Comparison of ENCODE assay signal across 8 cellular contexts in genomic region chr1:113929750-113930498, GRCh38. TPM values are rescaled to one million over a fixed set of nuclear protein-coding genes. Genes with fewer than 3 reads are reported as not detected.
DNase-seq lines count a peak whose midpoint lies in the region; ATAC-seq and TF ChIP-seq lines count a peak whose summit lies in the region.

No MANE protein-coding gene starts in this region.

- peaks cover 32% of the 10 kb centered on the region for H3K4me1 ChIP-seq in PC-3 (ENCODE audit: insufficient read depth, low read length)
- peaks cover 59% of the 10 kb centered on the region in 2 experiments for H3K4me1 ChIP-seq in neutrophil (ENCODE audit: control insufficient read depth in 1 of 2, insufficient read depth in 1 of 2, low read depth in 1 of 2, low read length in 1 of 2)
- H3K4me1 ChIP-seq in tibial artery = peaks cover 0 to 57% (median 27%) of the 10 kb centered on the region in 4 donors

- H3K4me2 ChIP-seq in PC-3 (ENCODE audit: low read length) = peak overlapping the region; percentile 96

- CTCF ChIA-PET in PC-3 (lab: Charles Lee) = interaction anchor here (0.5 kb wide), 1 partner anchor 118 kb away, joined by 3 read pairs; the partner anchor contains the start of gene RSBN1

- H3K27me3 ChIP-seq in PC-3 (ENCODE audit: low read length) (no peaks in the 10 kb centered on the region), neutrophil (no peaks in the 10 kb centered on the region), tibial artery (no peaks in the 10 kb centered on the region)

- POLR2A ChIA-PET in PC-3 (lab: Charles Lee; ENCODE audit: unreplicated experiment) = interaction anchor here (0.5 to 1.3 kb wide), 4 partner anchors 26 to 580 kb away, joined by 3 to 10 read pairs (median 4); partner anchors contain the start of gene AP4B1

- TF ChIP-seq CTCF in PC-3 (conservative IDR thresholded peaks at IDR 0.05; ENCODE audit: low read depth, low read length) (peak; percentile 31; the same call in 1 of the 2 replicates), foreskin fibroblast (IDR thresholded peaks at IDR 0.05; ENCODE audit: low read depth, low read length) (no peak), neutrophil (IDR thresholded peaks at IDR 0.05) (peak; percentile 17), tibial artery (IDR thresholded peaks at IDR 0.05) (no peak)

- DNase-seq in NK-92 treated with Interleukin-12 subunit alpha and Interleukin-12 subunit beta, amount 100 ng/mL, for 24 hours (lab: John Stamatoyannopoulos, UW) = peak; percentile 68
- DNase-seq in NK-92 (lab: John Stamatoyannopoulos, UW; ENCODE audit: unreplicated experiment) (no peak), PC-3 (peak; percentile 22), foreskin fibroblast (peak in 1 of 2 donors; percentile 60), tibial artery (peak; percentile 41 to 74)
- peak; percentile 57 for DNase-seq in activated T-helper 9 cell treated with anti-CD3 and anti-CD28 coated beads, Interleukin-2, amount 50 U/mL, for 16 hours (ENCODE audit: low read depth)

- no peaks in the 10 kb centered on the region for H3F3A ChIP-seq in PC-3 (ENCODE audit: low read length, unreplicated experiment)

- H3K27ac ChIP-seq in PC-3 (ENCODE audit: low read length) = peak overlapping the region; percentile 41
- H3K27ac ChIP-seq in neutrophil = peak overlapping the region; percentile 95
- H3K27ac ChIP-seq in tibial artery = peak overlapping the region; percentile 98

- no peaks in the 10 kb centered on the region for H3K9me2 ChIP-seq in PC-3 (replicated peaks; ENCODE audit: low read length)

- H3K36me3 ChIP-seq in PC-3 (ENCODE audit: low read depth, low read length) (no peaks in the 10 kb centered on the region), neutrophil (no peaks in the 10 kb centered on the region), tibial artery (no peaks in the 10 kb centered on the region)

- H3K79me2 ChIP-seq in PC-3 (ENCODE audit: low read length) = peaks cover 63% of the 10 kb centered on the region

- peaks cover 20% of the 10 kb centered on the region; the same call in 1 of the 2 replicates for H4K20me1 ChIP-seq in PC-3 (ENCODE audit: low read length)

- intact Hi-C loops in PC-3 (cut with micrococcal nuclease) = loop anchor here (1.0 kb wide), 1 partner anchor 25 kb away; the partner anchor contains the start of gene DCLRE1B
- intact Hi-C loops in tibial artery (cut with DNase I; ENCODE audit: low total_unique reads) = loop anchor here (1.0 to 10.0 kb wide), 2 partner anchors 25 to 95 kb away; partner anchors contain the start of gene DCLRE1B

- peak overlapping the region; percentile 99 for H2AFZ ChIP-seq in PC-3 (ENCODE audit: low read length)

- TSS peak; percentile 46 for BruUV-seq in PC-3 (replicated peaks; lab: Mats Ljungman, UMichigan)

- H3K4me3 ChIP-seq in PC-3 (ENCODE audit: low read length) = peak overlapping the region; percentile 86
- H3K4me3 ChIP-seq in foreskin fibroblast (ENCODE audit: low read depth in 1 of 2, low read length in 2 of 2) = peak overlapping the region; percentile 94 to 99
- peak overlapping the region; percentile 87 to 97 for H3K4me3 ChIP-seq in neutrophil (ENCODE audit: low read depth in 1 of 2, low read length in 1 of 2)
- H3K4me3 ChIP-seq in tibial artery = peak overlapping the region; percentile 79 to 97

- no peaks in the 10 kb centered on the region for H3K9me3 ChIP-seq in PC-3 (ENCODE audit: low read length)
- H3K9me3 ChIP-seq in neutrophil = no peaks in the 10 kb centered on the region
- no peaks in the 10 kb centered on the region for H3K9me3 ChIP-seq in tibial artery

- H3K9ac ChIP-seq in PC-3 (ENCODE audit: low read length) = peak overlapping the region; percentile 82

- ATAC-seq in HG02884 (IDR thresholded peaks at IDR 0.05; ENCODE audit: unreplicated experiment) (peak; percentile 23), PC-3 (peak; percentile 49)

RNA-seq across cellular contexts. Expression of gene HIPK1, which starts 0.8 kb away (rescaled TPM):
- 18.7 and 19.9 TPM in 2 replicates for total RNA-seq in PC-3 (2014; rRNA removed)

RNA-seq across cellular contexts. Expression of gene DCLRE1B, which starts 24.8 kb away (rescaled TPM):
- 12.6 and 13.2 TPM in 2 replicates for total RNA-seq in PC-3 (2014; rRNA removed)

RNA-seq across cellular contexts. Expression of gene AP4B1, which starts 25.3 kb away (rescaled TPM):
- total RNA-seq in PC-3 (2014; rRNA removed) = 15.5 and 15.8 TPM in 2 replicates

RNA-seq across cellular contexts. Expression of gene BCL2L15, which starts 42.5 kb away (rescaled TPM):
- total RNA-seq in PC-3 (2014; rRNA removed) = 0.29 TPM in 1 of 2 replicates, not detected in the other

RNA-seq across cellular contexts. Expression of gene OLFML3, which starts 49.4 kb away (rescaled TPM):
- total RNA-seq in PC-3 (2014; rRNA removed) = 7.0 TPM in 2 replicates

Comparison
In these comparisons a context has a peak if more than half of its experiments do, and no peak if none do; other contexts are left out.
1. H3K27ac ChIP-seq: peak in every context shown above with its lines; median percentile 98 in tibial artery; 95 in neutrophil; 41 in PC-3.
2. CTCF ChIP-seq: peak in PC-3 (single experiment) and neutrophil (single experiment); none in foreskin fibroblast (single experiment) and tibial artery (0 of 2).
3. Peak in every context shown above with its lines, with median percentiles within 50 percentile points of each other: H3K4me3 ChIP-seq.